ENCODE assay signal across 12 cellular contexts in genomic region chrX:13123247-13123856, GRCh38.
A peak's percentile ranks its signal among the peaks of the same experiment; 100 is the strongest.
DNase-seq lines count a peak whose midpoint lies in the region; ATAC-seq and TF ChIP-seq lines count a peak whose summit lies in the region.
"Had no signal": no experiment of that assay in that cellular context is flagged by ENCODE, and none has a peak within 500 bp of the region (broad histone marks: within the 10 kb centered on the region; RNA-seq: fewer than 3 reads in every experiment).

No MANE protein-coding gene starts in this region.

- H3K4me1 ChIP-seq in liver (ENCODE audit: control insufficient read depth in 4 of 4, insufficient read depth in 4 of 4, low read length in 3 of 4) (peaks cover 4 to 69% (median 67%) of the 10 kb centered on the region in 4 donors), upper lobe of right lung (peaks cover 39% of the 10 kb centered on the region), GM23338 (ENCODE audit: insufficient read depth) (no peaks in the 10 kb centered on the region)
- H3K4me1 ChIP-seq: BE2C had no signal

- no peaks in the 10 kb centered on the region for H3K9me3 Mint-ChIP-seq in activated naive CD4-positive, alpha-beta T cell treated with anti-CD3 and anti-CD28 coated beads, Interleukin-2, amount 50 U/mL, for 24 hours
- no peaks in the 10 kb centered on the region for H3K9me3 Mint-ChIP-seq in activated T-helper 17 cell treated with anti-CD3 and anti-CD28 coated beads, Interleukin-2, amount 50 U/mL, for 72 hours
- no peaks in the 10 kb centered on the region for H3K9me3 Mint-ChIP-seq in GM23338

- H3K27me3 Mint-ChIP-seq in activated naive CD4-positive, alpha-beta T cell treated with anti-CD3 and anti-CD28 coated beads, Interleukin-2, amount 50 U/mL, for 24 hours, result no peaks in the 10 kb centered on the region
- no peaks in the 10 kb centered on the region for H3K27me3 Mint-ChIP-seq in activated T-helper 17 cell treated with anti-CD3 and anti-CD28 coated beads, Interleukin-2, amount 50 U/mL, for 72 hours
- H3K27me3 Mint-ChIP-seq in GM23338 (ENCODE audit: insufficient read depth, low read depth, poor library complexity), result no peaks in the 10 kb centered on the region

- peak overlapping the region; percentile 92 for H3K27ac Mint-ChIP-seq in activated naive CD4-positive, alpha-beta T cell treated with anti-CD3 and anti-CD28 coated beads, Interleukin-2, amount 50 U/mL, for 24 hours
- peak overlapping the region; percentile 72 for H3K27ac Mint-ChIP-seq in activated T-helper 17 cell treated with anti-CD3 and anti-CD28 coated beads, Interleukin-2, amount 50 U/mL, for 72 hours
- no peak overlapping the region for H3K27ac Mint-ChIP-seq in GM23338

- intact Hi-C loops in upper lobe of right lung (cut with DNase I), result no loop called here

- H3K9me3 ChIP-seq in liver (ENCODE audit: control insufficient read depth in 4 of 4, low read length in 3 of 4) (no peaks in the 10 kb centered on the region), upper lobe of right lung (no peaks in the 10 kb centered on the region)
- H3K9me3 ChIP-seq: BE2C had no signal

- TF ChIP-seq CTCF in liver (IDR thresholded peaks at IDR 0.05; ENCODE audit: low read depth, low read length, missing input control) (no peak), upper lobe of right lung (IDR thresholded peaks at IDR 0.05) (no peak), GM23338 (conservative IDR thresholded peaks at IDR 0.05; ENCODE audit: low read depth in 2 of 2) (no peak)

- no peak for DNase-seq in activated naive CD4-positive, alpha-beta T cell (lab: John Stamatoyannopoulos, UW)
- no peak for DNase-seq in upper lobe of right lung
- no peak for DNase-seq in pons (ENCODE audit: low spot score)
- no peak for DNase-seq in Ammon's horn (ENCODE audit: low spot score)
- no peak for DNase-seq in GM23338 (ENCODE audit: low spot score)
- DNase-seq: BE2C, mammary epithelial cell, MV-4-11, NCI-H82 had no signal

- H3F3A ChIP-seq in GM23338 (replicated peaks; ENCODE audit: low read depth), result no peaks in the 10 kb centered on the region

- TF ChIP-seq RAD21 in liver (IDR thresholded peaks at IDR 0.05), result peak; percentile 38 to 57

- no peaks in the 10 kb centered on the region for H4K20me1 ChIP-seq in GM23338 (replicated peaks; ENCODE audit: insufficient read depth)

- H3K4me2 ChIP-seq in GM23338, result no peak overlapping the region

- H3K9me2 ChIP-seq in GM23338 (ENCODE audit: insufficient read depth), result no peaks in the 10 kb centered on the region

- H3K27ac ChIP-seq in liver (ENCODE audit: low read depth in 1 of 2, low read length in 2 of 2) (peak overlapping the region; percentile 84 to 93), upper lobe of right lung (peak overlapping the region; percentile 51), GM23338 (ENCODE audit: low read depth) (no peak overlapping the region)

- peaks cover 59% of the 10 kb centered on the region for H3K4me1 Mint-ChIP-seq in activated naive CD4-positive, alpha-beta T cell treated with anti-CD3 and anti-CD28 coated beads, Interleukin-2, amount 50 U/mL, for 24 hours
- H3K4me1 Mint-ChIP-seq in activated T-helper 17 cell treated with anti-CD3 and anti-CD28 coated beads, Interleukin-2, amount 50 U/mL, for 72 hours, result peaks cover 5% of the 10 kb centered on the region
- H3K4me1 Mint-ChIP-seq in GM23338, result peaks cover 7% of the 10 kb centered on the region

- H3K36me3 ChIP-seq in liver (ENCODE audit: control insufficient read depth in 4 of 4, insufficient read depth in 3 of 4, low read depth in 1 of 4, low read length in 3 of 4), result no peaks in the 10 kb centered on the region
- no peaks in the 10 kb centered on the region for H3K36me3 ChIP-seq in upper lobe of right lung
- no peaks in the 10 kb centered on the region for H3K36me3 ChIP-seq in GM23338 (ENCODE audit: insufficient read depth)
- H3K36me3 ChIP-seq: BE2C had no signal

- no peaks in the 10 kb centered on the region for H3K79me2 ChIP-seq in GM23338 (replicated peaks; ENCODE audit: insufficient read depth)

- peak overlapping the region in 1 of 3 donors; percentile 29 for H3K4me3 ChIP-seq in liver (ENCODE audit: low read depth in 1 of 3, low read length in 3 of 3)
- H3K4me3 ChIP-seq in upper lobe of right lung, result no peak overlapping the region
- H3K4me3 ChIP-seq in GM23338, result no peak overlapping the region

- H2AFZ ChIP-seq in GM23338, result no peak overlapping the region

- H3K9ac ChIP-seq in liver (ENCODE audit: low read depth in 1 of 2, low read length in 2 of 2), result no peak overlapping the region

- H3K27me3 ChIP-seq in liver (ENCODE audit: control insufficient read depth in 4 of 4, insufficient read depth in 4 of 4, low read length in 3 of 4) (no peaks in the 10 kb centered on the region), upper lobe of right lung (no peaks in the 10 kb centered on the region), GM23338 (ENCODE audit: insufficient read depth) (no peaks in the 10 kb centered on the region)
- H3K27me3 ChIP-seq: BE2C had no signal

- no peak for ATAC-seq in activated T-helper 17 cell treated with anti-CD3 and anti-CD28 coated beads, Interleukin-2, amount 50 U/mL, for 72 hours (replicated peaks)
- ATAC-seq in upper lobe of right lung (no peak), GM23338 (no peak)

- WGBS in liver, result 23% methylated on average over 5 of the region's 5 CpGs

- H3K36me3 Mint-ChIP-seq in activated naive CD4-positive, alpha-beta T cell treated with anti-CD3 and anti-CD28 coated beads, Interleukin-2, amount 50 U/mL, for 24 hours, result no peaks in the 10 kb centered on the region
- no peaks in the 10 kb centered on the region for H3K36me3 Mint-ChIP-seq in activated T-helper 17 cell treated with anti-CD3 and anti-CD28 coated beads, Interleukin-2, amount 50 U/mL, for 72 hours (ENCODE audit: low read depth)
- H3K36me3 Mint-ChIP-seq in GM23338 (ENCODE audit: low read depth), result peaks cover 3% of the 10 kb centered on the region; the same call in 1 of the 3 replicates

- H3K4me3 Mint-ChIP-seq in activated naive CD4-positive, alpha-beta T cell treated with anti-CD3 and anti-CD28 coated beads, Interleukin-2, amount 50 U/mL, for 24 hours, result peak overlapping the region; percentile 33
- peak overlapping the region; percentile 66 for H3K4me3 Mint-ChIP-seq in activated T-helper 17 cell treated with anti-CD3 and anti-CD28 coated beads, Interleukin-2, amount 50 U/mL, for 72 hours
- no peak overlapping the region for H3K4me3 Mint-ChIP-seq in GM23338

TF ChIP-seq in liver, 16 proteins besides CTCF, POLR2A, EP300 and RAD21 (continues in another document):
- TF ChIP-seq JUND (IDR thresholded peaks at IDR 0.05), result peak; percentile 63 to 71
- peak in 1 of 2 donors; percentile 32 for TF ChIP-seq EGR1 (IDR thresholded peaks at IDR 0.05; ENCODE audit: low read depth in 2 of 2)
- TF ChIP-seq FOXA2 (IDR thresholded peaks at IDR 0.05), result peak; percentile 7
- no peak for TF ChIP-seq FOXA1 (IDR thresholded peaks at IDR 0.05)
- peak; percentile 27 for TF ChIP-seq YY1 (IDR thresholded peaks at IDR 0.05)
- TF ChIP-seq NR2F2 (IDR thresholded peaks at IDR 0.05), result peak; percentile 41
- TF ChIP-seq HNF4A (conservative IDR thresholded peaks at IDR 0.05), result peak; percentile 84 to 94
- peak; percentile 86 for TF ChIP-seq HNF4G (IDR thresholded peaks at IDR 0.05)
- TF ChIP-seq RXRA (IDR thresholded peaks at IDR 0.05), result peak; percentile 76 to 84

TF ChIP-seq in GM23338, 12 proteins besides CTCF, POLR2A, EP300 and RAD21:
- TF ChIP-seq ZNF114 (CRISPR knock-in tag; IDR thresholded peaks at IDR 0.05), result no peak
